Comparison of ENCODE assay signal across 8 cellular contexts in the genomic region with DNA sequence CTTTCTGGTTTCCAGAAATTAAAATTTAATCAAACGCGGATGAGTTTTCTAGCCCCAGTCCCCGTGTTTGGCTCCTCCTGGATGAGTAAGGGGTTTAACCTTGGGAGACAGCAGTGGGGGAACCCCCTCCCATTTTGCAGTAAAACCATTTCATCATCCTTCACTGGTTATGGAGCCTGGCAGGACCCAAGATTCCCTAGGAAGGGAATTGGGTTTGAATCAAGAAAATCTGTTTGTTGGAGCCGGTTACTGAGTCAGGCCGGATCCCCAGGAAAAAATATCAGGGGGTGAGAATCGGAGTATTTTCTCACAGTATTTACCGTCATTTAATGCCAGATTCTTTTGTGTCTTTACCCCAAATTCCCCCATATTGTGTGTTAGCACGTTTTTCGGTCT. TPM values are rescaled to one million over a fixed set of nuclear protein-coding genes. Genes with fewer than 3 reads are reported as not detected.
DNase-seq lines count a peak whose midpoint lies in the region; ATAC-seq and TF ChIP-seq lines count a peak whose summit lies in the region.

No MANE protein-coding gene starts in this region.

- CTCF ChIA-PET in Panc1 (lab: Charles Lee), result no interaction called here

- no peak for DNase-seq in Panc1 (ENCODE audit: low read depth, low spot score)
- no peak for DNase-seq in prostate gland (ENCODE audit: low spot score)
- DNase-seq in dedifferentiated amniotic fluid mesenchymal stem cell (ENCODE audit: extremely low spot score), result no peak
- no peak for DNase-seq in NOMO-1 treated with dmso at 0.1 percent for 144 hours (lab: John Stamatoyannopoulos, UW; ENCODE audit: unreplicated experiment)
- DNase-seq in CD1c-positive myeloid dendritic cell (ENCODE audit: extremely low spot score), result no peak
- DNase-seq in NCI-H1105 treated with DMSO at 0.1 percent for 48 hours (lab: John Stamatoyannopoulos, UW), result no peak

- no peak for ATAC-seq in Panc1

- H3K27me3 ChIP-seq in Panc1 (ENCODE audit: control insufficient read depth, insufficient read depth, low read length) (no peaks in the 10 kb centered on the region), esophagus (ENCODE audit: control insufficient read depth in 1 of 2, insufficient read depth in 2 of 2, low read length in 2 of 2) (no peaks in the 10 kb centered on the region), prostate gland (replicated peaks; ENCODE audit: insufficient read depth) (no peaks in the 10 kb centered on the region)

- POLR2A ChIA-PET in Panc1 (lab: Charles Lee), result no interaction called here

- 0 to 1% methylated on average over 9 of the region's 9 CpGs for WGBS in esophagus, 2 donors
- 0% methylated on average over 9 of the region's 9 CpGs for WGBS in prostate gland

- H3K27ac ChIP-seq in Panc1 (ENCODE audit: low read length) (peak overlapping the region; percentile 94), esophagus (ENCODE audit: low read depth in 2 of 2, low read length in 1 of 2) (peak overlapping the region; percentile 94 to 99), prostate gland (peak overlapping the region; percentile 87 to 93)

- no peak for TF ChIP-seq CTCF in Panc1 (IDR thresholded peaks at IDR 0.05)
- TF ChIP-seq CTCF in prostate gland (IDR thresholded peaks at IDR 0.05), result no peak

- H3K9ac ChIP-seq in ES-I3 (ENCODE audit: low read depth, low read length), result peak overlapping the region; percentile 99

- in situ Hi-C loops in Panc1 (cut with HindIII; ENCODE audit: low pct_unique_long_range_greater_than_20kb, low sequenced_read_pairs), result no loop called here

- no peaks in the 10 kb centered on the region for H3K9me3 ChIP-seq in ES-I3 (ENCODE audit: control insufficient read depth, insufficient read depth, low read length)
- no peaks in the 10 kb centered on the region for H3K9me3 ChIP-seq in Panc1 (ENCODE audit: control insufficient read depth, insufficient read depth, low read depth, low read length)
- H3K9me3 ChIP-seq in esophagus (ENCODE audit: control insufficient read depth in 2 of 2, insufficient read depth in 1 of 2, low read depth in 1 of 2, low read length in 1 of 2), result no peaks in the 10 kb centered on the region
- no peaks in the 10 kb centered on the region for H3K9me3 ChIP-seq in prostate gland

- H3K4me3 ChIP-seq in Panc1 (ENCODE audit: low read depth in 2 of 2, low read length in 2 of 2) (peak overlapping the region; percentile 94 to 96), esophagus (ENCODE audit: low read depth in 1 of 2, low read length in 2 of 2) (peak overlapping the region; percentile 74 to 76), prostate gland (peak overlapping the region; percentile 81 to 100)

- peaks cover 10% of the 10 kb centered on the region; the same call in 1 of the 2 replicates for H3K4me1 ChIP-seq in ES-I3 (ENCODE audit: insufficient read depth, low read length)
- H3K4me1 ChIP-seq in Panc1 (ENCODE audit: control insufficient read depth, insufficient read depth, low read length), result peaks cover 28% of the 10 kb centered on the region
- H3K4me1 ChIP-seq in esophagus (ENCODE audit: control insufficient read depth in 2 of 2, insufficient read depth in 2 of 2, low read length in 1 of 2), result peaks cover 0 to 2% of the 10 kb centered on the region in 2 donors
- peaks cover 17% of the 10 kb centered on the region for H3K4me1 ChIP-seq in prostate gland (replicated peaks)

- intact Hi-C loops in Panc1 (cut with micrococcal nuclease; ENCODE audit: unreplicated experiment) (no loop called here), prostate gland (cut with DNase I) (loop anchor here (5.0 kb wide), 1 partner anchor 81 kb away; a partner anchor contains a TSS)

- BruUV-seq in Panc1 (replicated peaks; lab: Mats Ljungman, UMichigan), result no TSS peak

- H3K36me3 ChIP-seq in ES-I3 (ENCODE audit: insufficient read depth, low read length) (no peaks in the 10 kb centered on the region), Panc1 (ENCODE audit: control insufficient read depth, insufficient read depth, low read length) (peaks cover 13% of the 10 kb centered on the region), esophagus (ENCODE audit: control insufficient read depth in 2 of 2, insufficient read depth in 2 of 2, low read length in 1 of 2) (no peaks in the 10 kb centered on the region), prostate gland (no peaks in the 10 kb centered on the region)

- TF ChIP-seq POLR2A in prostate gland (IDR thresholded peaks at IDR 0.05), result no peak

RNA-seq across cellular contexts. Expression of a gene that starts 0.8 kb away (rescaled TPM):
- total RNA-seq in Panc1 (2021; ENCODE audit: unreplicated experiment) (267 TPM), prostate gland (100 to 1,000 TPM; 122 to 131 TPM)
- polyA plus RNA-seq in Panc1 (2012; ENCODE audit: insufficient read length), result 181 TPM
- polyA plus RNA-seq in esophagus, result 100 to 1,000 TPM in 1 of 2 donors, 10 to 100 TPM in 1; 53.4 to 112 TPM

RNA-seq across cellular contexts. Expression of a gene that starts 23.6 kb away (rescaled TPM):
- total RNA-seq in Panc1 (2021; ENCODE audit: unreplicated experiment) (102 TPM), prostate gland (10 to 100 TPM; 35.6 to 48.9 TPM)
- polyA plus RNA-seq in Panc1 (2012; ENCODE audit: insufficient read length), result 81.8 TPM
- polyA plus RNA-seq in esophagus, result 10 to 100 TPM; 12.1 to 31.6 TPM
